Comparison of ENCODE assay signal across 34 cellular contexts in genomic region chr17:67456889-67457288, GRCh38.
DNase-seq lines count a peak whose midpoint lies in the region; ATAC-seq and FAIRE-seq lines count a peak whose summit lies in the region.
"Had no signal": no experiment of that assay in that cellular context is flagged by ENCODE, and none has a peak within 500 bp of the region (broad histone marks: within the 10 kb centered on the region; RNA-seq: fewer than 3 reads in every experiment).

No MANE protein-coding gene starts in this region.

- FAIRE-seq in small intestine (lab: Jason Lieb, UNC) = no peak
- FAIRE-seq: A204.1, colon, GM12891, H1, urothelium cell line had no signal

- no peak overlapping the region for H3K4me3 ChIP-seq in CD4-positive, alpha-beta memory T cell (ENCODE audit: low read length in 2 of 2)
- H3K4me3 ChIP-seq in small intestine (ENCODE audit: low read depth in 1 of 2, low read length in 2 of 2) = no peak overlapping the region
- H3K4me3 ChIP-seq: breast epithelium, gastrocnemius medialis, left lung, smooth muscle cell had no signal

- DNase-seq in activated CD4-positive, alpha-beta T cell treated with anti-CD3 and anti-CD28 coated beads, Interleukin-2, amount 10 ng/mL, durations not matched to agents 7 days and 5 days = no peak
- no peak for DNase-seq in activated CD4-positive, alpha-beta T cell treated with anti-CD3 and anti-CD28 coated beads for 1 hour
- no peak for DNase-seq in CD4-positive, alpha-beta memory T cell
- DNase-seq in activated CD8-positive, alpha-beta memory T cell treated with anti-CD3 and anti-CD28 coated beads, Interleukin-2, amount 50 U/mL, for 48 hours = peak; percentile 36
- no peak for DNase-seq in immature natural killer cell
- no peak for DNase-seq in small intestine
- no peak for DNase-seq in RKO (ENCODE audit: low spot score)
- DNase-seq: activated CD4-positive, alpha-beta T cell treated with anti-CD3 and anti-CD28 coated beads, Interleukin-2, amount 50 U/mL, for 48 hours; DMS79 treated with DMSO at 0.1 percent for 48 hours; effector CD8-positive, alpha-beta T cell; gastrocnemius medialis; hippocampal formation; left lung; naive B cell; NCI-H1092; NCI-H2081; NCI-H345; NCI-H774; retina; SK-N-SH; stimulated activated CD4-positive, alpha-beta T cell treated with anti-CD3 and anti-CD28 coated beads, Interleukin-2, amount 100 ng/mL, for 24 hours; WERI-Rb-1 had no signal

- H3K27me3 ChIP-seq in CD4-positive, alpha-beta memory T cell (ENCODE audit: insufficient read depth, low read length) = no peaks in the 10 kb centered on the region
- H3K27me3 ChIP-seq in small intestine (ENCODE audit: control insufficient read depth in 2 of 2, insufficient read depth in 2 of 2, low read length in 2 of 2) = no peaks in the 10 kb centered on the region
- H3K27me3 ChIP-seq: breast epithelium, gastrocnemius medialis, left lung had no signal

- POLR2A ChIA-PET in activated CD4-positive, alpha-beta T cell treated with anti-CD3 and anti-CD28 coated beads, Interleukin-2, amount 10 ng/mL, durations not matched to agents 7 days and 5 days (lab: Charles Lee) = interaction anchor here (0.6 to 0.7 kb wide), 2 partner anchors 16 to 380 kb away, joined by 3 read pairs; no protein-coding TSS in a partner anchor
- POLR2A ChIA-PET in CD4-positive, alpha-beta memory T cell (lab: Charles Lee; ENCODE audit: partially characterized antibody) = interaction anchor here (0.7 to 10.3 kb wide), 5 partner anchors 8 to 78 kb away, joined by 5 to 274 read pairs (median 73); partner anchors contain the start of gene PITPNC1

- peaks cover 0 to 4% of the 10 kb centered on the region in 2 donors for H3K9me3 ChIP-seq in CD4-positive, alpha-beta memory T cell (ENCODE audit: control insufficient read depth in 1 of 2, low read length in 2 of 2)
- H3K9me3 ChIP-seq in small intestine (ENCODE audit: control insufficient read depth, low read depth) = no peaks in the 10 kb centered on the region
- H3K9me3 ChIP-seq: gastrocnemius medialis, SK-N-SH had no signal

- H3K36me3 Mint-ChIP-seq in activated CD4-positive, alpha-beta T cell treated with anti-CD3 and anti-CD28 coated beads, Interleukin-2, amount 10 ng/mL, durations not matched to agents 7 days and 5 days (ENCODE audit: low read depth) = peaks cover 43% of the 10 kb centered on the region
- H3K36me3 Mint-ChIP-seq in CD4-positive, alpha-beta memory T cell = peaks cover 28 to 30% of the 10 kb centered on the region in 2 donors
- H3K36me3 Mint-ChIP-seq in immature natural killer cell = peaks cover 18 to 23% (median 21%) of the 10 kb centered on the region in 3 donors

- no peak overlapping the region for H3K27ac ChIP-seq in CD4-positive, alpha-beta memory T cell (ENCODE audit: low read depth, low read length)
- no peak overlapping the region for H3K27ac ChIP-seq in small intestine (ENCODE audit: low read depth in 1 of 2, low read length in 1 of 2)
- H3K27ac ChIP-seq: breast epithelium, gastrocnemius medialis, HL-60, left lung, WERI-Rb-1 had no signal

- H3K27me3 Mint-ChIP-seq in activated CD4-positive, alpha-beta T cell treated with anti-CD3 and anti-CD28 coated beads, Interleukin-2, amount 10 ng/mL, durations not matched to agents 7 days and 5 days = no peaks in the 10 kb centered on the region
- H3K27me3 Mint-ChIP-seq in CD4-positive, alpha-beta memory T cell = no peaks in the 10 kb centered on the region
- H3K27me3 Mint-ChIP-seq in immature natural killer cell (ENCODE audit: low read depth in 3 of 3) = peaks cover 4 to 8% (median 8%) of the 10 kb centered on the region in 3 donors
- H3K27me3 Mint-ChIP-seq: B cell, naive B cell had no signal

- no peak overlapping the region for H3K4me3 Mint-ChIP-seq in activated CD4-positive, alpha-beta T cell treated with anti-CD3 and anti-CD28 coated beads, Interleukin-2, amount 10 ng/mL, durations not matched to agents 7 days and 5 days
- peak overlapping the region in 5 of 8 donors; percentile 4 to 75 (median 51) for H3K4me3 Mint-ChIP-seq in CD4-positive, alpha-beta memory T cell
- peak overlapping the region in 2 of 5 donors; percentile 4 to 43 for H3K4me3 Mint-ChIP-seq in immature natural killer cell
- H3K4me3 Mint-ChIP-seq: B cell, naive B cell had no signal

- H3K9me3 Mint-ChIP-seq in activated CD4-positive, alpha-beta T cell treated with anti-CD3 and anti-CD28 coated beads, Interleukin-2, amount 10 ng/mL, durations not matched to agents 7 days and 5 days = peaks cover 19% of the 10 kb centered on the region
- peaks cover 0 to 16% (median 11%) of the 10 kb centered on the region in 8 donors for H3K9me3 Mint-ChIP-seq in CD4-positive, alpha-beta memory T cell
- peaks cover 0 to 9% (median 4%) of the 10 kb centered on the region in 6 donors for H3K9me3 Mint-ChIP-seq in immature natural killer cell

- ATAC-seq in HG03342 (IDR thresholded peaks at IDR 0.05; ENCODE audit: unreplicated experiment) = no peak
- ATAC-seq: esophagus mucosa, gastrocnemius medialis, left lung had no signal

- H3K36me3 ChIP-seq in CD4-positive, alpha-beta memory T cell (ENCODE audit: insufficient read depth, low read length) = no peaks in the 10 kb centered on the region
- H3K36me3 ChIP-seq in small intestine (ENCODE audit: control insufficient read depth in 2 of 2, insufficient read depth in 2 of 2, low read length in 2 of 2) = no peaks in the 10 kb centered on the region
- H3K36me3 ChIP-seq: breast epithelium, gastrocnemius medialis, left lung, WERI-Rb-1 had no signal

- H3K27ac Mint-ChIP-seq in activated CD4-positive, alpha-beta T cell treated with anti-CD3 and anti-CD28 coated beads, Interleukin-2, amount 10 ng/mL, durations not matched to agents 7 days and 5 days = peak overlapping the region; percentile 31
- peak overlapping the region; percentile 67 to 91 (median 88) for H3K27ac Mint-ChIP-seq in CD4-positive, alpha-beta memory T cell
- H3K27ac Mint-ChIP-seq in immature natural killer cell = peak overlapping the region; percentile 88 to 100 (median 92)
- H3K27ac Mint-ChIP-seq: B cell had no signal

- intact Hi-C loops in CD4-positive, alpha-beta memory T cell (cut with micrococcal nuclease) = no loop called here

- 96 to 97% (median 96%) methylated on average over 3 of the region's 3 CpGs for WGBS in small intestine, 3 donors

- peaks cover 56% of the 10 kb centered on the region for H3K4me1 ChIP-seq in CD4-positive, alpha-beta memory T cell (ENCODE audit: insufficient read depth, low read length)
- H3K4me1 ChIP-seq in small intestine (ENCODE audit: control insufficient read depth in 2 of 2, insufficient read depth in 1 of 2, low read depth in 1 of 2, low read length in 1 of 2) = peaks cover 0 to 5% of the 10 kb centered on the region in 2 donors
- H3K4me1 ChIP-seq: breast epithelium, Caco-2, gastrocnemius medialis, left lung had no signal

- CTCF ChIA-PET in activated CD4-positive, alpha-beta T cell treated with anti-CD3 and anti-CD28 coated beads, Interleukin-2, amount 10 ng/mL, durations not matched to agents 7 days and 5 days (lab: Charles Lee) = interaction anchor here (0.6 to 3.2 kb wide), 2 partner anchors 18 to 393 kb away, joined by 3 to 11 read pairs; no protein-coding TSS in a partner anchor
- CTCF ChIA-PET in CD4-positive, alpha-beta memory T cell (lab: Charles Lee; ENCODE audit: partially characterized antibody) = interaction anchor here (0.9 to 8.2 kb wide), 4 partner anchors 16 to 78 kb away, joined by 3 to 80 read pairs (median 4); no protein-coding TSS in a partner anchor

- H3K4me1 Mint-ChIP-seq in activated CD4-positive, alpha-beta T cell treated with anti-CD3 and anti-CD28 coated beads, Interleukin-2, amount 10 ng/mL, durations not matched to agents 7 days and 5 days = peaks cover 78% of the 10 kb centered on the region
- peaks cover 51 to 93% (median 72%) of the 10 kb centered on the region in 4 donors for H3K4me1 Mint-ChIP-seq in CD4-positive, alpha-beta memory T cell
- H3K4me1 Mint-ChIP-seq in immature natural killer cell = peaks cover 84 to 92% of the 10 kb centered on the region in 2 donors

Comparison
In these comparisons a context has a peak if more than half of its experiments do, and no peak if none do; other contexts are left out.
1. H3K27ac Mint-ChIP-seq: peak in every context shown above with its lines; median percentile 92 in immature natural killer cell; 88 in CD4-positive, alpha-beta memory T cell; 31 in activated CD4-positive, alpha-beta T cell treated with anti-CD3 and anti-CD28 coated beads, Interleukin-2, amount 10 ng/mL, durations not matched to agents 7 days and 5 days.